Comparison of ENCODE assay signal across 11 cellular contexts in the genomic region with DNA sequence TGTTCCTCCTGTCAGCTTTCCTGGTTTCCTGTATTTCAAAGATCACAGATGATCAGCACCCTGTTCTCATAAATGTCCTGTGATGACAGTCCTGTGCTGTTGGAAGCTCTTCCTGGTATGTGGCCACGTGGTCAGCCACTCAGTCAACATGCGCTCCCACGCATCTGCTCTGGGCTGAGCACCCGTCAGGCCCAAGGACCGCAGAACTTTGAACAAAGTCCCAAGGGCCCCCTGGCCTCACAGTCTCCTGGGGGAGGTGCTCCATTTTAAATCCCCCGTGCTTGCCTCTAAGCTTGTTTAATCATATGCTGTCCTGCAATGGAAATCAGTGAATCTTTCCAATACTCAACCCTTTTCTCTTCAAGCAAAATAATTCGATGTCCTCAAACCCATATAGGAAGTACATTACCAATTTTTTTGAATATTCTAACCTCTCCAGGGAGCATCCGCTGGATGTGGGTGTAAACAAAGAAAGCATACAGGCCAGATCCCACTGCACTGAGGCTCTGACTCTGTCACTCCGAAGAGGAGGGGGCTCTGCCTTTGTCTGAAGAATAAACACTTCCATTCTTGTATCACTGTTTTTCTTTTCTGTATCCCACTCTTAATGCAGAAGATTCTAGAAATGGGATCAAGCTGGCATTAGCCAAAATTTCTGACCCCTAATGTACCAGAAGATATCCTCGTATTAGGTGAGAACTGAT.
A peak's percentile ranks its signal among the peaks of the same experiment; 100 is the strongest.
DNase-seq lines count a peak whose midpoint lies in the region; ATAC-seq and TF ChIP-seq lines count a peak whose summit lies in the region.
"Had no signal": no experiment of that assay in that cellular context is flagged by ENCODE, and none has a peak within 500 bp of the region (broad histone marks: within the 10 kb centered on the region; RNA-seq: fewer than 3 reads in every experiment).

No MANE protein-coding gene starts in this region.

- ATAC-seq in HG03064 (IDR thresholded peaks at IDR 0.05; ENCODE audit: low read depth, unreplicated experiment): peak; percentile 59
- ATAC-seq in central memory CD8-positive, alpha-beta T cell (replicated peaks; ENCODE audit: extremely low read depth, poor library complexity, severe bottlenecking): no peak
- ATAC-seq in stimulated activated memory B cell treated with anti-CD40 and anti-IgM and Interleukin-4, amounts not matched to agents 10 μg/mL and 1 μg/mL and 100 μg/mL, for 72 hours: peak; percentile 92
- ATAC-seq: A549 had no signal

- no peaks in the 10 kb centered on the region for H3K9me3 ChIP-seq in BE2C
- no peaks in the 10 kb centered on the region for H3K9me3 ChIP-seq in SJCRH30 (replicated peaks)
- H3K9me3 ChIP-seq: A549, vagina had no signal

- H3K4me3 Mint-ChIP-seq in activated CD4-positive, alpha-beta T cell treated with anti-CD3 and anti-CD28 coated beads, Interleukin-2, amount 10 ng/mL, durations not matched to agents 24 days and 14 days: no peak overlapping the region
- no peak overlapping the region for H3K4me3 Mint-ChIP-seq in central memory CD8-positive, alpha-beta T cell
- H3K4me3 Mint-ChIP-seq in stimulated activated memory B cell treated with anti-CD40 and anti-IgM and Interleukin-4, amounts not matched to agents 10 μg/mL and 1 μg/mL and 100 μg/mL, for 72 hours: peak overlapping the region; percentile 34

- H3K4me1 ChIP-seq in BE2C: no peaks in the 10 kb centered on the region; the same call in 1 of the 2 replicates
- H3K4me1 ChIP-seq in SJCRH30: no peaks in the 10 kb centered on the region; the same call in 1 of the 2 replicates
- H3K4me1 ChIP-seq: A549 had no signal

- H3K36me3 ChIP-seq in BE2C: peaks cover 4% of the 10 kb centered on the region; the same call in 1 of the 2 replicates
- H3K36me3 ChIP-seq in SJCRH30: peaks cover 3% of the 10 kb centered on the region

- H3K27ac ChIP-seq in SJCRH30: no peak overlapping the region
- H3K27ac ChIP-seq: A549, vagina had no signal

- peaks cover 9% of the 10 kb centered on the region for H3K4me1 Mint-ChIP-seq in activated CD4-positive, alpha-beta T cell treated with anti-CD3 and anti-CD28 coated beads, Interleukin-2, amount 10 ng/mL, durations not matched to agents 24 days and 14 days
- peaks cover 35% of the 10 kb centered on the region for H3K4me1 Mint-ChIP-seq in central memory CD8-positive, alpha-beta T cell
- H3K4me1 Mint-ChIP-seq in stimulated activated memory B cell treated with anti-CD40 and anti-IgM and Interleukin-4, amounts not matched to agents 10 μg/mL and 1 μg/mL and 100 μg/mL, for 72 hours: peaks cover 39% of the 10 kb centered on the region

- DNase-seq in activated CD4-positive, alpha-beta T cell treated with anti-CD3 and anti-CD28 coated beads, Interleukin-2, amount 10 ng/mL, durations not matched to agents 24 days and 14 days: peak; percentile 44
- DNase-seq in activated CD4-positive, alpha-beta T cell treated with anti-CD3 and anti-CD28 coated beads for 1 hour: no peak
- DNase-seq in central memory CD8-positive, alpha-beta T cell (ENCODE audit: low spot score in 2 of 2): no peak
- DNase-seq in BE2C (no peak), SJCRH30 (no peak)
- no peak for DNase-seq in effector CD4-positive, alpha-beta T cell
- DNase-seq: stimulated activated CD4-positive, alpha-beta T cell treated with anti-CD3 and anti-CD28 coated beads, Interleukin-15, amount 100 ng/mL, for 24 hours had no signal

- intact Hi-C loops in activated CD4-positive, alpha-beta T cell treated with anti-CD3 and anti-CD28 coated beads, Interleukin-2, amount 10 ng/mL, durations not matched to agents 24 days and 14 days (cut with micrococcal nuclease): no loop called here

- no peak overlapping the region for H3K27ac Mint-ChIP-seq in activated CD4-positive, alpha-beta T cell treated with anti-CD3 and anti-CD28 coated beads, Interleukin-2, amount 10 ng/mL, durations not matched to agents 24 days and 14 days
- peak overlapping the region; percentile 65 for H3K27ac Mint-ChIP-seq in central memory CD8-positive, alpha-beta T cell (ENCODE audit: low read depth)
- H3K27ac Mint-ChIP-seq in stimulated activated memory B cell treated with anti-CD40 and anti-IgM and Interleukin-4, amounts not matched to agents 10 μg/mL and 1 μg/mL and 100 μg/mL, for 72 hours: peak overlapping the region; percentile 68

- H3K4me3 ChIP-seq in BE2C (ENCODE audit: low read depth, low read length) (no peak overlapping the region), SJCRH30 (no peak overlapping the region)
- H3K4me3 ChIP-seq: A549, vagina had no signal

- peaks cover 19% of the 10 kb centered on the region for H3K36me3 Mint-ChIP-seq in activated CD4-positive, alpha-beta T cell treated with anti-CD3 and anti-CD28 coated beads, Interleukin-2, amount 10 ng/mL, durations not matched to agents 24 days and 14 days (ENCODE audit: low read depth)
- peaks cover 25% of the 10 kb centered on the region for H3K36me3 Mint-ChIP-seq in central memory CD8-positive, alpha-beta T cell (ENCODE audit: insufficient read depth)
- peaks cover 42% of the 10 kb centered on the region for H3K36me3 Mint-ChIP-seq in stimulated activated memory B cell treated with anti-CD40 and anti-IgM and Interleukin-4, amounts not matched to agents 10 μg/mL and 1 μg/mL and 100 μg/mL, for 72 hours

- H3K27me3 Mint-ChIP-seq in activated CD4-positive, alpha-beta T cell treated with anti-CD3 and anti-CD28 coated beads, Interleukin-2, amount 10 ng/mL, durations not matched to agents 24 days and 14 days: no peaks in the 10 kb centered on the region
- no peaks in the 10 kb centered on the region for H3K27me3 Mint-ChIP-seq in central memory CD8-positive, alpha-beta T cell
- no peaks in the 10 kb centered on the region for H3K27me3 Mint-ChIP-seq in stimulated activated memory B cell treated with anti-CD40 and anti-IgM and Interleukin-4, amounts not matched to agents 10 μg/mL and 1 μg/mL and 100 μg/mL, for 72 hours

- H3K27me3 ChIP-seq in BE2C (no peaks in the 10 kb centered on the region), SJCRH30 (no peaks in the 10 kb centered on the region)
- H3K27me3 ChIP-seq: vagina had no signal

- TF ChIP-seq CTCF in BE2C (IDR thresholded peaks at IDR 0.05; ENCODE audit: low read depth, low read length): no peak

- H3K9me3 Mint-ChIP-seq in activated CD4-positive, alpha-beta T cell treated with anti-CD3 and anti-CD28 coated beads, Interleukin-2, amount 10 ng/mL, durations not matched to agents 24 days and 14 days: no peaks in the 10 kb centered on the region
- H3K9me3 Mint-ChIP-seq in central memory CD8-positive, alpha-beta T cell: no peaks in the 10 kb centered on the region
- H3K9me3 Mint-ChIP-seq in stimulated activated memory B cell treated with anti-CD40 and anti-IgM and Interleukin-4, amounts not matched to agents 10 μg/mL and 1 μg/mL and 100 μg/mL, for 72 hours: no peaks in the 10 kb centered on the region
